In genomic region chr12:131604146-131604844, GRCh38 we compare ENCODE assay signal across 11 cellular contexts.
DNase-seq lines count a peak whose midpoint lies in the region; ATAC-seq and TF ChIP-seq lines count a peak whose summit lies in the region.
"Had no signal": no experiment of that assay in that cellular context is flagged by ENCODE, and none has a peak within 500 bp of the region (broad histone marks: within the 10 kb centered on the region; RNA-seq: fewer than 3 reads in every experiment).

No MANE protein-coding gene starts in this region.

- H3K27me3 Mint-ChIP-seq in CD4-positive, alpha-beta memory T cell, result no peaks in the 10 kb centered on the region
- H3K27me3 Mint-ChIP-seq in activated CD4-positive, alpha-beta memory T cell treated with anti-CD3 and anti-CD28 coated beads, Interleukin-2, amount 10 ng/mL, durations not matched to agents 7 days and 5 days, result no peaks in the 10 kb centered on the region
- peaks cover 18% of the 10 kb centered on the region for H3K27me3 Mint-ChIP-seq in memory B cell

- no peak for TF ChIP-seq CTCF in upper lobe of right lung (IDR thresholded peaks at IDR 0.05)

- DNase-seq in CD4-positive, alpha-beta memory T cell, result peak; percentile 57 to 65 (median 61)
- peak; percentile 78 for DNase-seq in activated CD4-positive, alpha-beta memory T cell treated with anti-CD3 and anti-CD28 coated beads, Interleukin-2, amount 10 ng/mL, durations not matched to agents 7 days and 5 days
- DNase-seq in memory B cell (ENCODE audit: low spot score in 2 of 2) (no peak), SHP77 (lab: John Stamatoyannopoulos, UW) (no peak), G401 (ENCODE audit: low spot score) (no peak), upper lobe of right lung (no peak)
- DNase-seq: amniotic stem cell, IMR-90, ovary had no signal

- peak overlapping the region; percentile 88 to 97 (median 94) for H3K27ac Mint-ChIP-seq in CD4-positive, alpha-beta memory T cell
- H3K27ac Mint-ChIP-seq in activated CD4-positive, alpha-beta memory T cell treated with anti-CD3 and anti-CD28 coated beads, Interleukin-2, amount 10 ng/mL, durations not matched to agents 7 days and 5 days, result peak overlapping the region; percentile 98
- H3K27ac Mint-ChIP-seq in memory B cell, result no peak overlapping the region

- CTCF ChIA-PET in CD4-positive, alpha-beta memory T cell (lab: Charles Lee; ENCODE audit: partially characterized antibody), result interaction anchor here (0.7 to 1.6 kb wide), 4 partner anchors 12 to 375 kb away, joined by 3 to 5 read pairs (median 4); partner anchors contain the start of gene SFSWAP
- CTCF ChIA-PET in activated CD4-positive, alpha-beta memory T cell treated with anti-CD3 and anti-CD28 coated beads, Interleukin-2, amount 10 ng/mL, durations not matched to agents 7 days and 5 days (lab: Charles Lee), result interaction anchor here (1.3 kb wide), 1 partner anchor 11 kb away, joined by 6 read pairs; no protein-coding TSS in a partner anchor

- H3K27ac ChIP-seq in CD4-positive, alpha-beta memory T cell (ENCODE audit: low read depth, low read length), result peak overlapping the region; percentile 41
- no peak overlapping the region for H3K27ac ChIP-seq in upper lobe of right lung
- H3K27ac ChIP-seq: ovary had no signal

- H3K4me3 ChIP-seq in CD4-positive, alpha-beta memory T cell (ENCODE audit: low read length in 2 of 2), result peak overlapping the region in 1 of 2 donors; percentile 42
- no peak overlapping the region for H3K4me3 ChIP-seq in upper lobe of right lung
- H3K4me3 ChIP-seq: ovary had no signal

- H3K27me3 ChIP-seq in CD4-positive, alpha-beta memory T cell (ENCODE audit: insufficient read depth, low read length), result no peaks in the 10 kb centered on the region
- H3K27me3 ChIP-seq in upper lobe of right lung, result no peaks in the 10 kb centered on the region
- H3K27me3 ChIP-seq: ovary had no signal

- peaks cover 51 to 81% (median 68%) of the 10 kb centered on the region in 4 donors for H3K4me1 Mint-ChIP-seq in CD4-positive, alpha-beta memory T cell
- H3K4me1 Mint-ChIP-seq in activated CD4-positive, alpha-beta memory T cell treated with anti-CD3 and anti-CD28 coated beads, Interleukin-2, amount 10 ng/mL, durations not matched to agents 7 days and 5 days, result peaks cover 76% of the 10 kb centered on the region
- peaks cover 6% of the 10 kb centered on the region for H3K4me1 Mint-ChIP-seq in memory B cell

- peaks cover 70% of the 10 kb centered on the region for H3K4me1 ChIP-seq in CD4-positive, alpha-beta memory T cell (ENCODE audit: insufficient read depth, low read length)
- H3K4me1 ChIP-seq in upper lobe of right lung, result peaks cover 11% of the 10 kb centered on the region

- no peaks in the 10 kb centered on the region for H3K9me3 Mint-ChIP-seq in CD4-positive, alpha-beta memory T cell
- peaks cover 6% of the 10 kb centered on the region for H3K9me3 Mint-ChIP-seq in activated CD4-positive, alpha-beta memory T cell treated with anti-CD3 and anti-CD28 coated beads, Interleukin-2, amount 10 ng/mL, durations not matched to agents 7 days and 5 days
- no peaks in the 10 kb centered on the region for H3K9me3 Mint-ChIP-seq in memory B cell

- intact Hi-C loops in CD4-positive, alpha-beta memory T cell (cut with micrococcal nuclease), result loop anchor here (10.0 kb wide), 1 partner anchor 69 kb away; no protein-coding TSS in a partner anchor
- intact Hi-C loops in upper lobe of right lung (cut with DNase I), result no loop called here

- peak; percentile 47 for ATAC-seq in HG03108 (IDR thresholded peaks at IDR 0.05; ENCODE audit: unreplicated experiment)
- peak; percentile 38 for ATAC-seq in memory B cell (ENCODE audit: low read depth)
- no peak for ATAC-seq in HG03354 (IDR thresholded peaks at IDR 0.05; ENCODE audit: poor library complexity, severe bottlenecking, unreplicated experiment)
- ATAC-seq in upper lobe of right lung, result no peak

- peak overlapping the region; percentile 81 to 89 (median 88) for H3K4me3 Mint-ChIP-seq in CD4-positive, alpha-beta memory T cell
- H3K4me3 Mint-ChIP-seq in activated CD4-positive, alpha-beta memory T cell treated with anti-CD3 and anti-CD28 coated beads, Interleukin-2, amount 10 ng/mL, durations not matched to agents 7 days and 5 days, result peak overlapping the region; percentile 54
- H3K4me3 Mint-ChIP-seq in memory B cell, result no peak overlapping the region

- H3K9me3 ChIP-seq in CD4-positive, alpha-beta memory T cell (ENCODE audit: control insufficient read depth in 1 of 2, low read length in 2 of 2), result no peaks in the 10 kb centered on the region
- H3K9me3 ChIP-seq in upper lobe of right lung, result no peaks in the 10 kb centered on the region
- H3K9me3 ChIP-seq: ovary had no signal

- H3K36me3 Mint-ChIP-seq in CD4-positive, alpha-beta memory T cell, result peaks cover 0 to 3% of the 10 kb centered on the region in 2 donors
- H3K36me3 Mint-ChIP-seq in activated CD4-positive, alpha-beta memory T cell treated with anti-CD3 and anti-CD28 coated beads, Interleukin-2, amount 10 ng/mL, durations not matched to agents 7 days and 5 days (ENCODE audit: low read depth), result peaks cover 10% of the 10 kb centered on the region
- H3K36me3 Mint-ChIP-seq in memory B cell, result no peaks in the 10 kb centered on the region

- H3K36me3 ChIP-seq in CD4-positive, alpha-beta memory T cell (ENCODE audit: insufficient read depth, low read length), result no peaks in the 10 kb centered on the region
- H3K36me3 ChIP-seq in upper lobe of right lung, result no peaks in the 10 kb centered on the region
- H3K36me3 ChIP-seq: ovary had no signal

- POLR2A ChIA-PET in CD4-positive, alpha-beta memory T cell (lab: Charles Lee; ENCODE audit: partially characterized antibody), result interaction anchor here (0.7 to 2.2 kb wide), 8 partner anchors 11 to 326 kb away, joined by 3 to 17 read pairs (median 4); partner anchors contain the start of gene SFSWAP
- POLR2A ChIA-PET in activated CD4-positive, alpha-beta memory T cell treated with anti-CD3 and anti-CD28 coated beads, Interleukin-2, amount 10 ng/mL, durations not matched to agents 7 days and 5 days (lab: Charles Lee), result interaction anchor here (0.9 to 4.9 kb wide), 7 partner anchors 11 to 107 kb away, joined by 3 to 16 read pairs (median 4); partner anchors contain the start of gene SFSWAP

- in situ Hi-C loops in G401 (cut with HindIII; ENCODE audit: low sequenced_read_pairs), result no loop called here

Comparison
In these comparisons a context has a peak if more than half of its experiments do, and no peak if none do; other contexts are left out.
1. DNase-seq: peak in CD4-positive, alpha-beta memory T cell (5 of 5) and activated CD4-positive, alpha-beta memory T cell treated with anti-CD3 and anti-CD28 coated beads, Interleukin-2, amount 10 ng/mL, durations not matched to agents 7 days and 5 days (single experiment); none in memory B cell (0 of 2), SHP77 (0 of 2), G401 (single experiment) and upper lobe of right lung (single experiment).
2. ATAC-seq: peak in HG03108 (single experiment) and memory B cell (single experiment); none in HG03354 (single experiment) and upper lobe of right lung (single experiment).